In the genomic region with DNA sequence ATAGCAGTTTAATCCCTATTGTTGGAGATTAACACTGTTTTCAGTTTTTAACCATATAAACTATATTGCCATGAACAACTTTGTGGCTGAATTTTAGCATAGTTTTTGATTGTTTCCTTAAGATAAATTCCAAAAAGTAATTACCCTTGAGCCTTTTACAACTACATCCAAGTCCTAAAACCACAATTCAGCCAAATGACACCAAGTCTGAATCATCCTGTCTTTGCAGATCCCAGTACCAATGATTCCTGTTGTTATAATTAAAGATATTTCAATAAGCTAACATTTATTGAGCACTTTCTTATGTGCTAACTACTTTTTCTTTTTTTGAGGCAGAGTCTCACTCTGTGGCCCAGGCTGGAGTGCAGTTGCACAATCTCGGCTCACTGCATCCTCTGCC, we compare ENCODE assay signal across 28 cellular contexts. TPM values are rescaled to one million over a fixed set of nuclear protein-coding genes. Genes with fewer than 3 reads are reported as not detected.
"Had no signal": no experiment of that assay in that cellular context is flagged by ENCODE, and none has a peak within 500 bp of the region (broad histone marks: within the 10 kb centered on the region; RNA-seq: fewer than 3 reads in every experiment).

No MANE protein-coding gene starts in this region.

- H3K4me1 Mint-ChIP-seq: activated B cell treated with CpG ODN at 0.5 μM for 24 hours, brain, nephron had no signal

- H3K27me3 Mint-ChIP-seq: activated CD4-positive, alpha-beta T cell treated with anti-CD3 and anti-CD28 coated beads for 36 hours; activated T-cell treated with anti-CD3 and anti-CD28 coated beads, Interleukin-2, amount 50 U/mL, for 24 hours; brain; stimulated activated naive CD8-positive, alpha-beta T cell treated with anti-CD3 and anti-CD28 coated beads, Interleukin-15, Interleukin-2, amounts not matched to agents 100 ng/mL and 50 ng/mL, for 24 hours had no signal

- H3K36me3 Mint-ChIP-seq: brain had no signal

- H3K4me3 ChIP-seq: heart right ventricle, pancreas, psoas muscle, skin epidermis, tibial artery had no signal

- H3K4me3 Mint-ChIP-seq: activated B cell treated with CpG ODN at 0.5 μM for 24 hours; activated CD4-positive, alpha-beta T cell treated with anti-CD3 and anti-CD28 coated beads for 36 hours; activated naive CD8-positive, alpha-beta T cell treated with anti-CD3 and anti-CD28 coated beads, Interleukin-2, amount 10 ng/mL, durations not matched to agents 7 days and 5 days; activated T-cell treated with anti-CD3 and anti-CD28 coated beads, Interleukin-2, amount 50 U/mL, for 24 hours; brain; dendritic cell treated with granulocyte-macrophage colony-stimulating factor and Interleukin-4, amounts not matched to agents 40 ng/mL and 50 ng/mL, for 4 days; nephron; stimulated activated naive CD8-positive, alpha-beta T cell treated with anti-CD3 and anti-CD28 coated beads, Interleukin-15, Interleukin-2, amounts not matched to agents 100 ng/mL and 50 ng/mL, for 24 hours had no signal

- H3K9me3 Mint-ChIP-seq: activated B cell treated with CpG ODN at 0.5 μM for 24 hours; activated T-cell treated with anti-CD3 and anti-CD28 coated beads, Interleukin-2, amount 50 U/mL, for 24 hours; activated T-helper 2 cell treated with anti-CD3 and anti-CD28 coated beads, Interferon-gamma antibody, Interleukin-2, Interleukin-4, amounts not matched to agents 10 μg/mL and 5 μg/mL and 100 μg/mL, durations not matched to agents 14 hours and 24 hours and 36 hours; brain; dendritic cell treated with granulocyte-macrophage colony-stimulating factor and Interleukin-4, amounts not matched to agents 40 ng/mL and 50 ng/mL, for 4 days; nephron had no signal

- H3K27ac Mint-ChIP-seq: activated B cell treated with CpG ODN at 0.5 μM for 24 hours; activated CD4-positive, alpha-beta T cell treated with anti-CD3 and anti-CD28 coated beads for 36 hours; activated naive CD8-positive, alpha-beta T cell treated with anti-CD3 and anti-CD28 coated beads, Interleukin-2, amount 10 ng/mL, durations not matched to agents 7 days and 5 days; activated T-cell treated with anti-CD3 and anti-CD28 coated beads, Interleukin-2, amount 50 U/mL, for 24 hours; activated T-helper 2 cell treated with anti-CD3 and anti-CD28 coated beads, Interferon-gamma antibody, Interleukin-2, Interleukin-4, amounts not matched to agents 10 μg/mL and 5 μg/mL and 100 μg/mL, durations not matched to agents 14 hours and 24 hours and 36 hours; brain; dendritic cell treated with granulocyte-macrophage colony-stimulating factor and Interleukin-4, amounts not matched to agents 40 ng/mL and 50 ng/mL, for 4 days; nephron; stimulated activated naive CD8-positive, alpha-beta T cell treated with anti-CD3 and anti-CD28 coated beads, Interleukin-15, Interleukin-2, amounts not matched to agents 100 ng/mL and 50 ng/mL, for 24 hours had no signal

- DNase-seq: activated B cell treated with CpG ODN at 0.5 μM for 24 hours; activated CD4-positive, alpha-beta T cell treated with anti-CD3 and anti-CD28 coated beads for 36 hours; activated CD4-positive, alpha-beta T cell treated with anti-CD3 and anti-CD28 coated beads, Interleukin-2, amount 50 U/mL, for 4 hours; activated CD8-positive, alpha-beta memory T cell treated with anti-CD3 and anti-CD28 coated beads for 24 hours; activated CD8-positive, alpha-beta memory T cell treated with anti-CD3 and anti-CD28 coated beads, Interleukin-2, amount 50 U/mL, for 4 hours; activated naive CD4-positive, alpha-beta T cell treated with Interleukin-2 at 50 U/mL for 16 hours; activated naive CD8-positive, alpha-beta T cell treated with anti-CD3 and anti-CD28 coated beads, Interleukin-2, amount 10 ng/mL, durations not matched to agents 7 days and 5 days; activated T-cell treated with anti-CD3 and anti-CD28 coated beads, Interleukin-2, amount 50 U/mL, for 24 hours; amniotic stem cell; caudate nucleus; effector CD8-positive, alpha-beta T cell; heart right ventricle; left colon; mesenchymal stem cell; pancreas; psoas muscle; right cardiac atrium; stimulated activated CD4-positive, alpha-beta T cell treated with anti-CD3 and anti-CD28 coated beads, Interleukin-1b, Interleukin-23, amount 100 ng/mL, for 48 hours; T1000; tibial artery had no signal

RNA-seq across cellular contexts. Expression of a gene that starts 35.6 kb away (rescaled TPM):
- total RNA-seq: activated B cell treated with CpG ODN at 0.5 μM for 24 hours, heart right ventricle, lower leg skin, myocyte, psoas muscle, right cardiac atrium had no signal
